9 cellular contexts compared by ENCODE assay signal in the genomic region with DNA sequence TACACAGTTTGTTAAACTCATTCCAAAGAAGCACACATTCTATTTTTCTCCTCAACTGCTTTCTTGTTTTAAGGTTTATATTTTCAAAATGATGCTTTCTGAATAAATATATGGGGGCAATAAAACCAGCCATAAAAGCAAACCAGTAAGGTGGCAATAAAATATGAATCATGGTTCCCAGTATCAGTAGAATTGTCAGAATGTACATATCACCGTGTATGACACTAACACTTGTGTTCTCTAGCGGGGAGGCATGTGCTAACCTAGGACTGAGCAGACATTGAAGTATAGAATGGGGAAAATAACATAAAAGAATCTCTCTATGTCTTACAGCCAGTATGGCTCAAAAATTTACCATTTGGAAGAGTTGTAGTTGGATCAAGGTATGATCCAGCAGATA.
"Had no signal": no experiment of that assay in that cellular context is flagged by ENCODE, and none has a peak within 500 bp of the region (broad histone marks: within the 10 kb centered on the region; RNA-seq: fewer than 3 reads in every experiment).

No MANE protein-coding gene starts in this region.

- H3K36me3 ChIP-seq: HAP-1 had no signal

- ATAC-seq: HCT116, K562 had no signal

- H3K4me3 ChIP-seq: GM23248, HAP-1, K562 had no signal

- DNase-seq: GM23248, GOT3, H7, HFFc6, IMR-90 had no signal

- FAIRE-seq: HTR-8/SVneo, K562 had no signal

- H3K9me3 ChIP-seq: HAP-1 had no signal

- H3K27ac ChIP-seq: GM23248 had no signal

- H3K4me1 ChIP-seq: HAP-1 had no signal
